ENCODE assay signal across 9 cellular contexts in genomic region chr13:39603424-39603947, GRCh38. TPM values are rescaled to one million over a fixed set of nuclear protein-coding genes. Genes with fewer than 3 reads are reported as not detected.
DNase-seq lines count a peak whose midpoint lies in the region; ATAC-seq and TF ChIP-seq lines count a peak whose summit lies in the region.
"Had no signal": no experiment of that assay in that cellular context is flagged by ENCODE, and none has a peak within 500 bp of the region (broad histone marks: within the 10 kb centered on the region; RNA-seq: fewer than 3 reads in every experiment).

No MANE protein-coding gene starts in this region.

- H3F3A ChIP-seq in SK-N-SH (replicated peaks; ENCODE audit: insufficient read depth) = no peaks in the 10 kb centered on the region

- no peaks in the 10 kb centered on the region for H4K20me1 ChIP-seq in SK-N-SH (ENCODE audit: insufficient read depth)

- H3K79me2 ChIP-seq in SK-N-SH (ENCODE audit: insufficient read depth) = no peaks in the 10 kb centered on the region; the same call in 1 of the 2 replicates

- H3K36me3 Mint-ChIP-seq in nephron progenitor cell (ENCODE audit: low read depth) = no peaks in the 10 kb centered on the region

- H3K9ac ChIP-seq in SK-N-SH = peak overlapping the region; percentile 73

- CTCF ChIA-PET in SK-N-SH (lab: Yijun Ruan, JAX) = interaction anchor here (0.6 to 6.2 kb wide), 7 partner anchors 9 to 553 kb away, joined by 3 to 44 read pairs (median 4); no protein-coding TSS in a partner anchor

- peaks cover 48% of the 10 kb centered on the region for H3K4me1 Mint-ChIP-seq in nephron progenitor cell

- H3K27ac ChIP-seq in SK-N-SH (ENCODE audit: low read depth in 2 of 2, low read length in 1 of 2) (peak overlapping the region; percentile 8 to 62; a peak in 3 of 4 replicates), esophagus squamous epithelium (peak overlapping the region; percentile 80 to 93 (median 90))

- H3K27me3 ChIP-seq in SK-N-SH (ENCODE audit: insufficient read depth) = no peaks in the 10 kb centered on the region
- H3K27me3 ChIP-seq in esophagus squamous epithelium = peaks cover 0 to 10% (median 0%) of the 10 kb centered on the region in 4 donors

- H3K4me1 ChIP-seq in SK-N-SH (ENCODE audit: control insufficient read depth in 1 of 2, insufficient read depth in 2 of 2, low read depth in 1 of 2, low read length in 1 of 2) = peaks cover 0 to 14% of the 10 kb centered on the region in 2 experiments; a peak in 3 of 4 replicates
- H3K4me1 ChIP-seq in esophagus squamous epithelium = peaks cover 2 to 40% (median 9%) of the 10 kb centered on the region in 3 donors

- TF ChIP-seq EP300 in SK-N-SH (IDR thresholded peaks at IDR 0.05; ENCODE audit: borderline replicate concordance in 1 of 2, low read depth in 1 of 2, low read length in 1 of 2) = no peak

- TF ChIP-seq CTCF in AG09309 (IDR thresholded peaks at IDR 0.05; ENCODE audit: control insufficient read depth, insufficient read depth, low read depth, low read length, missing control alignments) (no peak), SK-N-SH (IDR thresholded peaks at IDR 0.05) (no peak), esophagus squamous epithelium (IDR thresholded peaks at IDR 0.05) (no peak), nephron progenitor cell (IDR thresholded peaks at IDR 0.05) (no peak)

- H3K9me2 ChIP-seq in SK-N-SH = no peaks in the 10 kb centered on the region

- H3K4me3 Mint-ChIP-seq in nephron progenitor cell = peak overlapping the region; percentile 88

- H3K36me3 ChIP-seq in SK-N-SH (replicated peaks in 1 of 2; ENCODE audit: control insufficient read depth in 1 of 2, insufficient read depth in 2 of 2, low read length in 1 of 2) (no peaks in the 10 kb centered on the region), esophagus squamous epithelium (no peaks in the 10 kb centered on the region)

- H3K27me3 Mint-ChIP-seq in nephron progenitor cell (ENCODE audit: low read depth, poor library complexity) = peaks cover 3% of the 10 kb centered on the region

- no peak for DNase-seq in AG09309 (ENCODE audit: low read depth)
- peak; percentile 25 for DNase-seq in SK-N-SH
- no peak for DNase-seq in esophagus squamous epithelium (lab: John Stamatoyannopoulos, UW)
- DNase-seq in nephron progenitor cell = peak; percentile 26
- DNase-seq in NCI-H510A (lab: John Stamatoyannopoulos, UW) = no peak
- DNase-seq in activated CD4-positive, CD25-positive, alpha-beta regulatory T cell treated with anti-CD3 and anti-CD28 coated beads, Interleukin-2, amount 50 U/mL, for 72 hours = no peak

- TF ChIP-seq POLR2A in esophagus squamous epithelium (IDR thresholded peaks at IDR 0.05) = no peak

- peak overlapping the region; percentile 98 for H2AFZ ChIP-seq in SK-N-SH (ENCODE audit: low read depth)

- WGBS in SK-N-SH (ENCODE audit: low lambda C conversion rate) = 5% methylated on average over 13 of the region's 15 CpGs
- WGBS in esophagus squamous epithelium, 2 donors = 4% methylated on average over 11 to 12 of the region's 15 CpGs

- H3K4me3 ChIP-seq in AG09309 (ENCODE audit: control insufficient read depth, low read depth, low read length) = peak overlapping the region; percentile 60
- H3K4me3 ChIP-seq in SK-N-SH (ENCODE audit: low read depth in 2 of 2, low read length in 1 of 2) = peak overlapping the region; percentile 86 to 96
- H3K4me3 ChIP-seq in esophagus squamous epithelium = peak overlapping the region; percentile 72 to 78 (median 75)
- H3K4me3 ChIP-seq: K562 had no signal

- TF ChIP-seq RAD21 in SK-N-SH (IDR thresholded peaks at IDR 0.05; ENCODE audit: low read length) = no peak

- peak overlapping the region; percentile 96 for H3K27ac Mint-ChIP-seq in nephron progenitor cell

- intact Hi-C loops in esophagus squamous epithelium (cut with DNase I) = no loop called here

- H3K9me3 ChIP-seq in SK-N-SH (no peaks in the 10 kb centered on the region), esophagus squamous epithelium (no peaks in the 10 kb centered on the region)

- ATAC-seq in GM18861 (IDR thresholded peaks at IDR 0.05; ENCODE audit: unreplicated experiment) (peak; percentile 21), HG03095 (IDR thresholded peaks at IDR 0.05; ENCODE audit: unreplicated experiment) (peak; percentile 27)

- POLR2A ChIA-PET in SK-N-SH (lab: Yijun Ruan, JAX) = interaction anchor here (0.6 kb wide), 1 partner anchor 68 kb away, joined by 3 read pairs; no protein-coding TSS in a partner anchor

- H3K4me2 ChIP-seq in SK-N-SH = peak overlapping the region; percentile 94

- no peaks in the 10 kb centered on the region for H3K9me3 Mint-ChIP-seq in nephron progenitor cell

TF ChIP-seq in SK-N-SH, 30 proteins besides CTCF, POLR2A, EP300 and RAD21 (continues in another document):
- TF ChIP-seq FOSL2 (IDR thresholded peaks at IDR 0.05; ENCODE audit: borderline replicate concordance, low read depth) (no peak), TEAD4 (IDR thresholded peaks at IDR 0.05; ENCODE audit: borderline replicate concordance, insufficient read depth) (no peak), GABPA (IDR thresholded peaks at IDR 0.05; ENCODE audit: low read depth) (no peak; the same call in 1 of the 2 replicates), NFIC (IDR thresholded peaks at IDR 0.05; ENCODE audit: borderline replicate concordance) (no peak), SIN3A (IDR thresholded peaks at IDR 0.05; ENCODE audit: borderline replicate concordance, low read depth, low read length) (no peak), POLR2AphosphoS5 (IDR thresholded peaks at IDR 0.05; ENCODE audit: low read depth, low read length) (no peak), SMC3 (IDR thresholded peaks at IDR 0.05; ENCODE audit: low read depth, low read length) (no peak), MXI1 (IDR thresholded peaks at IDR 0.05; ENCODE audit: low read depth, low read length) (no peak), REST (IDR thresholded peaks at IDR 0.05; ENCODE audit: low read depth, low read length) (no peak), TCF12 (IDR thresholded peaks at IDR 0.05) (no peak), IRF3 (IDR thresholded peaks at IDR 0.05; ENCODE audit: low read depth, low read length) (no peak), MAX (IDR thresholded peaks at IDR 0.05; ENCODE audit: low read depth) (no peak), USF1 (IDR thresholded peaks at IDR 0.05; ENCODE audit: borderline replicate concordance, low read depth) (no peak), MEF2A (IDR thresholded peaks at IDR 0.05; ENCODE audit: borderline replicate concordance, low read depth) (no peak)

RNA-seq across cellular contexts. Expression of gene LHFPL6, which starts 0.5 kb away (rescaled TPM):
- polyA plus RNA-seq in SK-N-SH (2012; rRNA removed) = 22.2 and 25.7 TPM in 2 replicates
- 27.0 and 29.2 TPM in 2 replicates for polyA plus RNA-seq in SK-N-SH (2012; cell fraction: cytosol; rRNA removed)
- polyA plus RNA-seq in SK-N-SH (2012; cell fraction: nucleus; rRNA removed) = 9.1 and 9.9 TPM in 2 replicates
- 10 to 100 TPM in 2 of 4 donors, 1 to 10 TPM in 2; 3.7 to 40.4 (median 8.0) TPM for total RNA-seq in esophagus squamous epithelium
- polyA plus RNA-seq: K562 had no signal

RNA-seq across cellular contexts. Expression of gene COG6, which starts 52.0 kb away (rescaled TPM):
- polyA plus RNA-seq in SK-N-SH (2012; rRNA removed) = 13.1 and 16.9 TPM in 2 replicates
- polyA plus RNA-seq in SK-N-SH (2012; cell fraction: cytosol; rRNA removed) = 14.8 and 15.9 TPM in 2 replicates
- 7.9 and 16.7 TPM in 2 replicates for polyA plus RNA-seq in SK-N-SH (2012; cell fraction: nucleus; rRNA removed)
- total RNA-seq in esophagus squamous epithelium = 10 to 100 TPM; 10.5 to 18.9 (median 14.9) TPM

Comparison
In these comparisons a context has a peak if more than half of its experiments do, and no peak if none do; other contexts are left out.
1. DNase-seq: peak in SK-N-SH (single experiment) and nephron progenitor cell (single experiment); none in AG09309 (single experiment), esophagus squamous epithelium (single experiment), NCI-H510A (single experiment) and activated CD4-positive, CD25-positive, alpha-beta regulatory T cell treated with anti-CD3 and anti-CD28 coated beads, Interleukin-2, amount 50 U/mL, for 72 hours (single experiment).
2. Peak in every context shown above with its lines, with median percentiles within 50 percentile points of each other: H3K4me3 ChIP-seq.